8 cellular contexts compared by ENCODE assay signal in the genomic region with DNA sequence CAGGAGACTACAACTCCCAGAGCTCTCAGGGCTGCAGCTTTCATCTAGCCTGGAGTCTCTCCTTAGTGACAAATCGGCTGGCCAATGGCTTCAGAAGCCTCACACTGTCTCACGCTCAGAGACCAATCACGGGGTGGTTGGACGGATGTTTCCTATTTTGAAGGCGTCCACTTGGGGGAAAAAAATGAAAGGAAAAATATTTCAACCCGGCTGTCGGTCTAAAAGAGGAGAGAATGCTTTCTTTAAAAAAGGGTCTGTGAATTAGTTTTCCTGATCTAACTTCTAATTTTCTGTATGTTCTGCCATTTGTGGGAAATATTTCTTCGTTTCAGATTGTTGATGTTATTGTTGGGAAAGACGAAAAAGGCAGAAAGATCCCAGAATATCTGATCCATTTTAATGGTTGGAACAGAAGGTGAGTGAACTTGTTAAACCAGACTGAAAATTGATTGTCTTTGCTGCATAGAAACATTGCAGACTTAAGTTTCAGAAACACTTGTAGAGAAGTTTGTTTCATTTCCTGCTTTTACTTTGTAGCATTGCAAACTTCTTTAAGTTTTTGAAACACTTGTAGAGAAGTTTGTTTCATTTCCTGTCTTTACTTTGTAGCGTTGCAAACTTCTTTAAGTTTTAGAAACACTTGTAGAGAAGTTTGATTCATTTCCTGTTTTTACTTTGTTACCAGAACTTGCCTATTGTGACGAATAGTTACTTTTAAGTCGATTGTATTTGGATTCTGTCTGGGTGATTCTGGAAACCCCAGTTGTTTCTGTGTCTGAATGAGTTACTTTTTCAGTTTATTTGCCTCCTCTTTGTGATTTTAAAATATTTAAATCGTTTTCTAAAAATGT. TPM values are rescaled to one million over a fixed set of nuclear protein-coding genes. Genes with fewer than 3 reads are reported as not detected.
DNase-seq lines count a peak whose midpoint lies in the region; ATAC-seq, FAIRE-seq and TF ChIP-seq lines count a peak whose summit lies in the region.

No MANE protein-coding gene starts in this region.

- DNase-seq in Calu3 (peak; percentile 78), HTR-8/SVneo (ENCODE audit: insufficient read length, low spot score) (peak; percentile 80), endodermal cell (peak; percentile 88), medulla oblongata (ENCODE audit: extremely low spot score) (peak; percentile 97)
- peak; percentile 71 for DNase-seq in NK-92 treated with Interleukin-12 subunit alpha and Interleukin-12 subunit beta, amount 100 ng/mL, for 24 hours (lab: John Stamatoyannopoulos, UW)
- peak; percentile 89 for DNase-seq in activated CD8-positive, alpha-beta memory T cell treated with anti-CD3 and anti-CD28 coated beads, Interleukin-2, amount 10 ng/mL, durations not matched to agents 7 days and 5 days
- peak; percentile 29 to 41 for DNase-seq in stimulated activated CD8-positive, alpha-beta memory T cell treated with anti-CD3 and anti-CD28 coated beads, Interleukin-2, amount 100 ng/mL, for 1 hour (ENCODE audit: low read depth in 2 of 2)

- H3K4me1 Mint-ChIP-seq in Calu3 (ENCODE audit: low read depth, unreplicated experiment) (peaks cover 28% of the 10 kb centered on the region), endodermal cell (peaks cover 4% of the 10 kb centered on the region)
- H3K4me1 Mint-ChIP-seq in activated CD8-positive, alpha-beta memory T cell treated with anti-CD3 and anti-CD28 coated beads, Interleukin-2, amount 10 ng/mL, durations not matched to agents 7 days and 5 days: peaks cover 33% of the 10 kb centered on the region

- peak overlapping the region; percentile 92 for H3K4me3 ChIP-seq in endodermal cell (ENCODE audit: low read length)

- WGBS in endodermal cell (ENCODE audit: insufficient coverage in 1 of 2, insufficient read length in 1 of 2), 2 experiments: 21% methylated on average over 13 of the region's 13 CpGs; no CpG with 5 or more reads in 1 of the 2 experiments

- no peaks in the 10 kb centered on the region for H3K4me1 ChIP-seq in endodermal cell (ENCODE audit: control insufficient read depth, insufficient read depth, low read length)

- H3K9me3 ChIP-seq in endodermal cell (ENCODE audit: control insufficient read depth, low read length): no peaks in the 10 kb centered on the region

- intact Hi-C loops in Calu3 (cut with micrococcal nuclease; ENCODE audit: unreplicated experiment): no loop called here

- H3K27ac ChIP-seq in endodermal cell (ENCODE audit: low read depth, low read length): no peak overlapping the region

- H3K27me3 Mint-ChIP-seq in Calu3 (ENCODE audit: unreplicated experiment) (peaks cover 25% of the 10 kb centered on the region), endodermal cell (ENCODE audit: insufficient read depth) (peaks cover 10% of the 10 kb centered on the region)
- H3K27me3 Mint-ChIP-seq in activated CD8-positive, alpha-beta memory T cell treated with anti-CD3 and anti-CD28 coated beads, Interleukin-2, amount 10 ng/mL, durations not matched to agents 7 days and 5 days: peaks cover 17% of the 10 kb centered on the region

- CTCF ChIA-PET in Calu3 (lab: Charles Lee): interaction anchor here (0.9 to 1.3 kb wide), 2 partner anchors 8 to 11 kb away, joined by 3 to 4 read pairs; no protein-coding TSS in a partner anchor
- CTCF ChIA-PET in activated CD8-positive, alpha-beta memory T cell treated with anti-CD3 and anti-CD28 coated beads, Interleukin-2, amount 10 ng/mL, durations not matched to agents 7 days and 5 days (lab: Charles Lee): interaction anchor here (1.0 to 2.7 kb wide), 5 partner anchors 9 to 228 kb away, joined by 3 to 18 read pairs (median 6); no protein-coding TSS in a partner anchor

- peak overlapping the region; percentile 71 for H3K9ac ChIP-seq in endodermal cell (ENCODE audit: extremely low read depth, low read length, poor library complexity, severe bottlenecking)

- ATAC-seq in GM21447 (IDR thresholded peaks at IDR 0.05; ENCODE audit: unreplicated experiment): peak; percentile 72
- peak; percentile 83 for ATAC-seq in activated CD8-positive, alpha-beta memory T cell treated with anti-CD3 and anti-CD28 coated beads, Interleukin-2, amount 10 ng/mL, durations not matched to agents 7 days and 5 days

- H3K36me3 Mint-ChIP-seq in Calu3 (ENCODE audit: insufficient read depth, unreplicated experiment) (peaks cover 38% of the 10 kb centered on the region), endodermal cell (ENCODE audit: low read depth) (peaks cover 26% of the 10 kb centered on the region)
- H3K36me3 Mint-ChIP-seq in activated CD8-positive, alpha-beta memory T cell treated with anti-CD3 and anti-CD28 coated beads, Interleukin-2, amount 10 ng/mL, durations not matched to agents 7 days and 5 days: peaks cover 34% of the 10 kb centered on the region

- H3K4me3 Mint-ChIP-seq in Calu3 (ENCODE audit: low read depth, unreplicated experiment): peak overlapping the region; percentile 97
- peak overlapping the region; percentile 84 for H3K4me3 Mint-ChIP-seq in activated CD8-positive, alpha-beta memory T cell treated with anti-CD3 and anti-CD28 coated beads, Interleukin-2, amount 10 ng/mL, durations not matched to agents 7 days and 5 days
- H3K4me3 Mint-ChIP-seq in endodermal cell: peak overlapping the region; percentile 80

- TF ChIP-seq CTCF in Calu3 (IDR thresholded peaks at IDR 0.05; ENCODE audit: unreplicated experiment) (no peak), endodermal cell (conservative IDR thresholded peaks at IDR 0.05) (peak; percentile 26)

- H3K27ac Mint-ChIP-seq in Calu3 (ENCODE audit: unreplicated experiment): peak overlapping the region; percentile 93
- H3K27ac Mint-ChIP-seq in activated CD8-positive, alpha-beta memory T cell treated with anti-CD3 and anti-CD28 coated beads, Interleukin-2, amount 10 ng/mL, durations not matched to agents 7 days and 5 days: peak overlapping the region; percentile 97
- H3K27ac Mint-ChIP-seq in endodermal cell: peak overlapping the region; percentile 78

- H3K27me3 ChIP-seq in endodermal cell (ENCODE audit: control insufficient read depth, insufficient read depth, low read length, poor library complexity, severe bottlenecking): no peaks in the 10 kb centered on the region

- FAIRE-seq in HTR-8/SVneo (lab: Jason Lieb, UNC): no peak

- peaks cover 29% of the 10 kb centered on the region for H3K36me3 ChIP-seq in endodermal cell (ENCODE audit: control insufficient read depth, insufficient read depth, low read length)

- BruUV-seq in Calu3 (replicated peaks; lab: Mats Ljungman, UMichigan): no TSS peak

- H3K9me3 Mint-ChIP-seq in Calu3 (ENCODE audit: low read depth, unreplicated experiment) (no peaks in the 10 kb centered on the region), endodermal cell (peaks cover 66% of the 10 kb centered on the region)
- no peaks in the 10 kb centered on the region for H3K9me3 Mint-ChIP-seq in activated CD8-positive, alpha-beta memory T cell treated with anti-CD3 and anti-CD28 coated beads, Interleukin-2, amount 10 ng/mL, durations not matched to agents 7 days and 5 days (ENCODE audit: low read depth)

RNA-seq across cellular contexts. Expression of gene MSL3, which starts 1.6 kb away (rescaled TPM):
- total RNA-seq in Calu3 (2022) (24.0 and 30.7 TPM in 2 replicates), endodermal cell (10 to 100 TPM; 16.2 to 18.0 TPM)
- total RNA-seq in activated CD8-positive, alpha-beta memory T cell treated with anti-CD3 and anti-CD28 coated beads, Interleukin-2, amount 10 ng/mL, durations not matched to agents 7 days and 5 days: 10 to 100 TPM; 44.3 to 49.9 TPM
- 23.3 TPM for polyA plus RNA-seq in endodermal cell (2013, experiment 1 of 2)
- polyA plus RNA-seq in endodermal cell (2013, experiment 2 of 2): 21.1 TPM

Comparison
In these comparisons a context has a peak if more than half of its experiments do, and no peak if none do; other contexts are left out.
1. DNase-seq: peak in every context shown above with its lines; median percentile 97 in medulla oblongata; 89 in activated CD8-positive, alpha-beta memory T cell treated with anti-CD3 and anti-CD28 coated beads, Interleukin-2, amount 10 ng/mL, durations not matched to agents 7 days and 5 days; 88 in endodermal cell; 80 in HTR-8/SVneo; 78 in Calu3; 71 in NK-92 treated with Interleukin-12 subunit alpha and Interleukin-12 subunit beta, amount 100 ng/mL, for 24 hours; 35 in stimulated activated CD8-positive, alpha-beta memory T cell treated with anti-CD3 and anti-CD28 coated beads, Interleukin-2, amount 100 ng/mL, for 1 hour.